In genomic region chr1:166133276-166133841, GRCh38 we compare ENCODE assay signal across 10 cellular contexts. TPM values are rescaled to one million over a fixed set of nuclear protein-coding genes. Genes with fewer than 3 reads are reported as not detected.
DNase-seq lines count a peak whose midpoint lies in the region; ATAC-seq and TF ChIP-seq lines count a peak whose summit lies in the region.
"Had no signal": no experiment of that assay in that cellular context is flagged by ENCODE, and none has a peak within 500 bp of the region (broad histone marks: within the 10 kb centered on the region; RNA-seq: fewer than 3 reads in every experiment).

No MANE protein-coding gene starts in this region.

- no peaks in the 10 kb centered on the region for H3K4me1 ChIP-seq in CD8-positive, alpha-beta T cell (ENCODE audit: insufficient read depth, low read length)

- POLR2A ChIA-PET in CD8-positive, alpha-beta T cell (lab: Charles Lee) = no interaction called here

- H3K4me3 Mint-ChIP-seq in CD8-positive, alpha-beta T cell = no peak overlapping the region

- no peak overlapping the region for H3K27ac ChIP-seq in CD8-positive, alpha-beta T cell (ENCODE audit: low read depth, low read length)

- no peaks in the 10 kb centered on the region for H3K9me3 Mint-ChIP-seq in CD8-positive, alpha-beta T cell

- H3K4me3 ChIP-seq in GM12875 (ENCODE audit: low read depth, low read length) (no peak overlapping the region), fibroblast of villous mesenchyme (ENCODE audit: low read depth, low read length) (no peak overlapping the region)
- H3K4me3 ChIP-seq in CD8-positive, alpha-beta T cell (ENCODE audit: low read depth, low read length) = no peak overlapping the region

- H3K27me3 Mint-ChIP-seq in CD8-positive, alpha-beta T cell (ENCODE audit: low read depth) = peaks cover 3% of the 10 kb centered on the region

- DNase-seq in ACHN (peak; percentile 25), RPMI7951 (ENCODE audit: low read depth) (peak; percentile 3), fibroblast of villous mesenchyme (ENCODE audit: low read depth) (peak; percentile 1), NCI-H1930 (lab: John Stamatoyannopoulos, UW) (no peak), dedifferentiated amniotic fluid mesenchymal stem cell (ENCODE audit: extremely low spot score) (no peak), NCI-H345 (lab: John Stamatoyannopoulos, UW) (no peak)
- DNase-seq in CD8-positive, alpha-beta T cell = no peak
- DNase-seq: activated effector memory CD4-positive, alpha-beta T cell treated with Interleukin-2 at 50 U/mL for 16 hours had no signal

- no peaks in the 10 kb centered on the region for H3K36me3 ChIP-seq in CD8-positive, alpha-beta T cell (ENCODE audit: insufficient read depth, low read length)

- H3K4me1 Mint-ChIP-seq in CD8-positive, alpha-beta T cell (ENCODE audit: low read depth) = no peaks in the 10 kb centered on the region

- CTCF ChIA-PET in CD8-positive, alpha-beta T cell (lab: Charles Lee) = no interaction called here

- in situ Hi-C loops in ACHN (cut with HindIII; ENCODE audit: low pct_ligation_motif_present, low pct_unique_long_range_greater_than_20kb, low sequenced_read_pairs) = no loop called here

- no peaks in the 10 kb centered on the region for H3K9me3 ChIP-seq in CD8-positive, alpha-beta T cell (ENCODE audit: low read length)

- no peak overlapping the region for H3K27ac Mint-ChIP-seq in CD8-positive, alpha-beta T cell

- no peaks in the 10 kb centered on the region for H3K27me3 ChIP-seq in CD8-positive, alpha-beta T cell (ENCODE audit: insufficient read depth, low read length)

- intact Hi-C loops in CD8-positive, alpha-beta T cell (cut with DNase I, micrococcal nuclease) = no loop called here

- ATAC-seq in CD8-positive, alpha-beta T cell = no peak

- TF ChIP-seq CTCF in GM12875 (IDR thresholded peaks at IDR 0.05; ENCODE audit: borderline replicate concordance, insufficient read depth, low read depth, low read length) (peak; percentile 60; the same call in 1 of the 2 replicates), fibroblast of villous mesenchyme (IDR thresholded peaks at IDR 0.05; ENCODE audit: insufficient read depth, low read depth, low read length) (no peak)
- no peak for TF ChIP-seq CTCF in CD8-positive, alpha-beta T cell (IDR thresholded peaks at IDR 0.05)

- no peaks in the 10 kb centered on the region for H3K36me3 Mint-ChIP-seq in CD8-positive, alpha-beta T cell

RNA-seq across cellular contexts. Expression of gene FAM78B, which starts 33.4 kb away (rescaled TPM):
- 0.36 and 0.88 TPM in 2 replicates for total RNA-seq in RPMI7951 (2014; rRNA removed; shearing (Covaris generic))
- not detected in 2 replicates for total RNA-seq in fibroblast of villous mesenchyme
- total RNA-seq in CD8-positive, alpha-beta T cell = not detected
- total RNA-seq: G401 had no signal

Comparison
In these comparisons a context has a peak if more than half of its experiments do, and no peak if none do; other contexts are left out.
1. DNase-seq: peak in ACHN (single experiment), RPMI7951 (single experiment) and fibroblast of villous mesenchyme (single experiment); none in NCI-H1930 (0 of 2), dedifferentiated amniotic fluid mesenchymal stem cell (single experiment), CD8-positive, alpha-beta T cell (0 of 7) and NCI-H345 (single experiment).